ENCODE assay signal across 8 cellular contexts in the genomic region with DNA sequence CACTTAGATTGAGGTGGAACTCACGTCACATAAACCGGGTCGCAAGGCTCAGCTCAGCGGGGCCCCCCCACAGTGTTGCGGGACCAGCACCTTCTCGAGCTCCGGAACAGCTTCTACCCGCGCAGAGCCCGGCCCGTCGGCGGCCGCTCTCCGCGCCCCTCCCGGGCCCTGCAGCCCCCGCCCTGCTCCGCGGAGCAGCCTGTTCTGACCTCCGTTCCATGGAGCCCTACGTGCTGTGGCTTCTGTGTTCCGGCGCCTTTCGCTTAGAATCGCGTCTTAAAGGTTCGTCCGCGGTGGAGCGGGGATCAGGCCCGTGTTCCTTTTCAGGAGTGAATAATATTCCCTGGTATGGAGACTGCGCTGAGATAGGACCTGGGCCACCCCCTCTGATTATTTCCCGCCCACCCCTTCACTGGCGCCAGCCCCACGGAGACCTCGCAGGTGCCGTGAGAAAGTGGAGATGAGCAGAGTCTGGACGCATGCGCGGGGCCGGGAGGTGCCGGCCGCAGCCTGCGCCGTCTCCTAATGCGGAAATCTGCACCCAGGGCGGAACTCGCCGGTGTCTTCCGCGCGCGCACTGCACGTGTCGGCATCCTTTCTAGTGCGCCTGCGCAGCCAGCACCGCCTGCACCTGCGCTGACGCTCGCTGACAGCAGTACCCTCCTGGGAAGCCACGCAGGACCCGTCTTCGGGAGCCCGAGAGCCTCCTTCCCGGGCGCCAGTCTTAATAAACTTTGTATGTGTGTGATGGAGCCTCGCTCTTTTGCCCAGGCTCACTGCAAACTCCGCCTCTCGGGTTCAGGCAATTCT. TPM values are rescaled to one million over a fixed set of nuclear protein-coding genes. Genes with fewer than 3 reads are reported as not detected.
DNase-seq lines count a peak whose midpoint lies in the region; ATAC-seq and TF ChIP-seq lines count a peak whose summit lies in the region.

No MANE protein-coding gene starts in this region.

- peak; percentile 71 for DNase-seq in H7
- no peak for DNase-seq in activated B cell treated with CpG ODN at 0.5 μM for 24 hours
- DNase-seq in hepatocyte (ENCODE audit: low spot score), result no peak
- DNase-seq in retina, result peak; percentile 34
- no peak for DNase-seq in left colon
- no peak for DNase-seq in NK-92 treated with Interleukin-12 subunit alpha and Interleukin-12 subunit beta, amount 100 ng/mL, for 24 hours (lab: John Stamatoyannopoulos, UW)
- no peak for DNase-seq in effector CD4-positive, alpha-beta T cell
- no peak for DNase-seq in stimulated activated CD4-positive, alpha-beta T cell treated with anti-CD3 and anti-CD28 coated beads, Interleukin-12 subunit alpha, Interleukin-12 subunit beta, amount 100 ng/mL, for 4 hours

- no peaks in the 10 kb centered on the region for H3K27me3 Mint-ChIP-seq in activated B cell treated with CpG ODN at 0.5 μM for 24 hours

- H3K4me1 Mint-ChIP-seq in activated B cell treated with CpG ODN at 0.5 μM for 24 hours, result peaks cover 5% of the 10 kb centered on the region

- WGBS in hepatocyte (ENCODE audit: low lambda C conversion rate, missing lambda C conversion rate), result 81% methylated on average over 63 of the region's 71 CpGs

- CTCF ChIA-PET in activated B cell treated with CpG ODN at 0.5 μM for 24 hours (lab: Charles Lee), result interaction anchor here (1.1 kb wide), 1 partner anchor 8 kb away, joined by 5 read pairs; no protein-coding TSS in a partner anchor

- H2AFZ ChIP-seq in hepatocyte, result peak overlapping the region; percentile 68

- no peak overlapping the region for H3K27ac Mint-ChIP-seq in activated B cell treated with CpG ODN at 0.5 μM for 24 hours

- intact Hi-C loops in activated B cell treated with CpG ODN at 0.5 μM for 24 hours (cut with micrococcal nuclease), result loop anchor here (10.0 kb wide), 1 partner anchor 1294 kb away; a partner anchor contains a TSS
- intact Hi-C loops in left colon (cut with DNase I, micrococcal nuclease), result no loop called here

- H3K4me3 ChIP-seq in H7 (ENCODE audit: insufficient read depth, low read depth, low read length), result peak overlapping the region; percentile 43
- H3K4me3 ChIP-seq in hepatocyte, result no peak overlapping the region

- TF ChIP-seq CTCF in activated B cell treated with CpG ODN at 0.5 μM for 24 hours (IDR thresholded peaks at IDR 0.05), result no peak
- TF ChIP-seq CTCF in hepatocyte (IDR thresholded peaks at IDR 0.05; ENCODE audit: poor library complexity), result no peak

- no peaks in the 10 kb centered on the region for H3K79me2 ChIP-seq in hepatocyte

- no peak for ATAC-seq in activated B cell treated with CpG ODN at 0.5 μM for 24 hours (ENCODE audit: low read depth)
- ATAC-seq in left colon, result no peak

- no peak overlapping the region for H3K27ac ChIP-seq in hepatocyte

- H3K4me3 Mint-ChIP-seq in activated B cell treated with CpG ODN at 0.5 μM for 24 hours, result peak overlapping the region; percentile 56

- peaks cover 6% of the 10 kb centered on the region for H3K4me1 ChIP-seq in hepatocyte (ENCODE audit: insufficient read depth)

- no peaks in the 10 kb centered on the region for H3K9me2 ChIP-seq in hepatocyte (replicated peaks; ENCODE audit: insufficient read depth)

- peaks cover 9% of the 10 kb centered on the region for H3K9me3 Mint-ChIP-seq in activated B cell treated with CpG ODN at 0.5 μM for 24 hours

- H3K4me2 ChIP-seq in hepatocyte, result peak overlapping the region; percentile 99

- POLR2A ChIA-PET in activated B cell treated with CpG ODN at 0.5 μM for 24 hours (lab: Charles Lee), result interaction anchor here (2.1 kb wide), 1 partner anchor 31 kb away, joined by 9 read pairs; a partner anchor contains a TSS

- H3K36me3 ChIP-seq in H7 (replicated peaks; ENCODE audit: control insufficient read depth, insufficient read depth, low read length) (no peaks in the 10 kb centered on the region), hepatocyte (replicated peaks; ENCODE audit: insufficient read depth, low read depth) (no peaks in the 10 kb centered on the region)

- no peaks in the 10 kb centered on the region for H3K36me3 Mint-ChIP-seq in activated B cell treated with CpG ODN at 0.5 μM for 24 hours (ENCODE audit: low read depth)

- H3K27me3 ChIP-seq in H7 (ENCODE audit: control insufficient read depth, insufficient read depth, low read length), result peaks cover 19% of the 10 kb centered on the region; the same call in 1 of the 2 replicates
- no peaks in the 10 kb centered on the region for H3K27me3 ChIP-seq in hepatocyte

- H3K9me3 ChIP-seq in hepatocyte (ENCODE audit: low read depth), result no peaks in the 10 kb centered on the region

- H4K20me1 ChIP-seq in hepatocyte (ENCODE audit: insufficient read depth, poor library complexity, severe bottlenecking), result no peaks in the 10 kb centered on the region

RNA-seq across cellular contexts. Expression of a gene that starts 30.9 kb away (rescaled TPM):
- 10.1 and 12.3 TPM in 2 replicates for total RNA-seq in H7 (2014; rRNA removed; shearing (Covaris generic))
- total RNA-seq in activated B cell treated with CpG ODN at 0.5 μM for 24 hours (7.2 and 11.4 TPM in 2 replicates), hepatocyte (2.9 and 6.4 TPM in 2 replicates), left colon (1 to 10 TPM; 4.4 to 7.0 TPM)
- polyA plus RNA-seq in hepatocyte, result 1.3 and 3.6 TPM in 2 replicates

RNA-seq across cellular contexts. Expression of a gene that starts 48.1 kb away (rescaled TPM):
- 0.81 and 1.9 TPM in 2 replicates for total RNA-seq in H7 (2014; rRNA removed; shearing (Covaris generic))
- total RNA-seq in activated B cell treated with CpG ODN at 0.5 μM for 24 hours (not detected in 2 replicates), hepatocyte (1.6 and 2.2 TPM in 2 replicates), left colon (under 1 TPM; 0.34 to 0.59 TPM)
- 1.4 and 12.1 TPM in 2 replicates for polyA plus RNA-seq in hepatocyte

Comparison
In these comparisons a context has a peak if more than half of its experiments do, and no peak if none do; other contexts are left out.
1. DNase-seq: peak in H7 (single experiment) and retina (single experiment); none in activated B cell treated with CpG ODN at 0.5 μM for 24 hours (single experiment), hepatocyte (single experiment), left colon (0 of 2), NK-92 treated with Interleukin-12 subunit alpha and Interleukin-12 subunit beta, amount 100 ng/mL, for 24 hours (single experiment), effector CD4-positive, alpha-beta T cell (single experiment) and stimulated activated CD4-positive, alpha-beta T cell treated with anti-CD3 and anti-CD28 coated beads, Interleukin-12 subunit alpha, Interleukin-12 subunit beta, amount 100 ng/mL, for 4 hours (single experiment).